ENCODE assay signal across 2 cellular contexts in the genomic region with DNA sequence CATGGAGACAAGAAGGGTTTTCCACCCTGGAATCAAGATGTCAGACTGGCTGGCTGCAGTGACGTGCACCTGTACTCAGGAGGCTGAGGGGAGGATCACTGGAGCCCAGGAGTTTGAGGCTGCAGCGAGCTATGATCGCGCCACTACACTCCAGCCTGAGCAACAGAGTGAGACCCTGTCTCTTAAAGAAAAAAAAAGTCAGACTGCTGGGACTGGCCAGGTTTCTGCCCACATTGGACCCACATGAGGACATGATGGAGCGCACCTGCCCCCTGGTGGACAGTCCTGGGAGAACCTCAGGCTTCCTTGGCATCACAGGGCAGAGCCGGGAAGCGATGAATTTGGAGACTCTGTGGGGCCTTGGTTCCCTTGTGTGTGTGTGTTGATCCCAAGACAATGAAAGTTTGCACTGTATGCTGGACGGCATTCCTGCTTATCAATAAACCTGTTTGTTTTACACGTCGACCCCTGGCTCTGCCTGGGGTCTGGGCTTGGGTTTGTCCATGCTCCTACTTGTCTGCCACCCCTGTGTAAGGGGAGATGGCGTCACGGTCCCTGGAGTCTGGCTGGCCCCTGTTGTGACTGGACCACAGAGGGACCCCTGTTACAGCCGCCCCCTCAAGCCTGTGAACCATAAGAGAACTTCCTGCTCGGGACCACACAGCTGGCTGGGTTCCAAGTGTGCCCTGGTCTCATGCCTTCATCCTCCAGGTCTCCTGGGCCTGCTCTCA.
TF ChIP-seq lines count a peak whose summit lies in the region.

No MANE protein-coding gene starts in this region.

TF ChIP-seq in HCT116, 20 proteins besides CTCF, POLR2A, EP300 and RAD21:
- no peak for TF ChIP-seq SIN3A (IDR thresholded peaks at IDR 0.05; ENCODE audit: low read depth)
- TF ChIP-seq JUND (IDR thresholded peaks at IDR 0.05) = no peak
- TF ChIP-seq FOSL1 (IDR thresholded peaks at IDR 0.05; ENCODE audit: low read depth) = no peak
- TF ChIP-seq, protein P1, sequence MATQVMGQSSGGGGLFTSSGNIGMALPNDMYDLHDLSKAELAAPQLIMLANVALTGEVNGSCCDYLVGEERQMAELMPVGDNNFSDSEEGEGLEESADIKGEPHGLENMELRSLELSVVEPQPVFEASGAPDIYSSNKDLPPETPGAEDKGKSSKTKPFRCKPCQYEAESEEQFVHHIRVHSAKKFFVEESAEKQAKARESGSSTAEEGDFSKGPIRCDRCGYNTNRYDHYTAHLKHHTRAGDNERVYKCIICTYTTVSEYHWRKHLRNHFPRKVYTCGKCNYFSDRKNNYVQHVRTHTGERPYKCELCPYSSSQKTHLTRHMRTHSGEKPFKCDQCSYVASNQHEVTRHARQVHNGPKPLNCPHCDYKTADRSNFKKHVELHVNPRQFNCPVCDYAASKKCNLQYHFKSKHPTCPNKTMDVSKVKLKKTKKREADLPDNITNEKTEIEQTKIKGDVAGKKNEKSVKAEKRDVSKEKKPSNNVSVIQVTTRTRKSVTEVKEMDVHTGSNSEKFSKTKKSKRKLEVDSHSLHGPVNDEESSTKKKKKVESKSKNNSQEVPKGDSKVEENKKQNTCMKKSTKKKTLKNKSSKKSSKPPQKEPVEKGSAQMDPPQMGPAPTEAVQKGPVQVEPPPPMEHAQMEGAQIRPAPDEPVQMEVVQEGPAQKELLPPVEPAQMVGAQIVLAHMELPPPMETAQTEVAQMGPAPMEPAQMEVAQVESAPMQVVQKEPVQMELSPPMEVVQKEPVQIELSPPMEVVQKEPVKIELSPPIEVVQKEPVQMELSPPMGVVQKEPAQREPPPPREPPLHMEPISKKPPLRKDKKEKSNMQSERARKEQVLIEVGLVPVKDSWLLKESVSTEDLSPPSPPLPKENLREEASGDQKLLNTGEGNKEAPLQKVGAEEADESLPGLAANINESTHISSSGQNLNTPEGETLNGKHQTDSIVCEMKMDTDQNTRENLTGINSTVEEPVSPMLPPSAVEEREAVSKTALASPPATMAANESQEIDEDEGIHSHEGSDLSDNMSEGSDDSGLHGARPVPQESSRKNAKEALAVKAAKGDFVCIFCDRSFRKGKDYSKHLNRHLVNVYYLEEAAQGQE (IDR thresholded peaks at IDR 0.05; ENCODE audit: low read depth) = no peak

TF ChIP-seq in HepG2, 621 proteins besides CTCF, POLR2A, EP300 and RAD21:
- no peak for TF ChIP-seq ZNF138 (CRISPR knock-in tag; IDR thresholded peaks at IDR 0.05; ENCODE audit: low read depth)
- TF ChIP-seq, protein P2, sequence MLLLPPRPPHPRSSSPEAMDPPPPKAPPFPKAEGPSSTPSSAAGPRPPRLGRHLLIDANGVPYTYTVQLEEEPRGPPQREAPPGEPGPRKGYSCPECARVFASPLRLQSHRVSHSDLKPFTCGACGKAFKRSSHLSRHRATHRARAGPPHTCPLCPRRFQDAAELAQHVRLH (CRISPR knock-in tag; IDR thresholded peaks at IDR 0.05; ENCODE audit: borderline replicate concordance, low read depth) = no peak
- peak; percentile 96 for TF ChIP-seq SMC3 (IDR thresholded peaks at IDR 0.05; ENCODE audit: low read length)
- TF ChIP-seq FOXC1 (CRISPR knock-in tag; IDR thresholded peaks at IDR 0.05; ENCODE audit: borderline replicate concordance) = 0 out of 2 replicates have a peak, but pooled peaks have one; percentile 22
- 0 out of 2 replicates have a peak, but pooled peaks have one; percentile 19 for TF ChIP-seq SMAD3 (CRISPR knock-in tag; IDR thresholded peaks at IDR 0.05)
- 0 out of 2 replicates have a peak, but pooled peaks have one; percentile 28 for TF ChIP-seq ZNF572 (CRISPR knock-in tag; IDR thresholded peaks at IDR 0.05)
- TF ChIP-seq MATR3 (CRISPR knock-in tag; IDR thresholded peaks at IDR 0.05) = no peak
- no peak for TF ChIP-seq TEAD2 (CRISPR knock-in tag; IDR thresholded peaks at IDR 0.05)
- no peak for TF ChIP-seq ZBTB3 (CRISPR knock-in tag; IDR thresholded peaks at IDR 0.05; ENCODE audit: borderline replicate concordance, low read depth)
- TF ChIP-seq, protein P3, sequence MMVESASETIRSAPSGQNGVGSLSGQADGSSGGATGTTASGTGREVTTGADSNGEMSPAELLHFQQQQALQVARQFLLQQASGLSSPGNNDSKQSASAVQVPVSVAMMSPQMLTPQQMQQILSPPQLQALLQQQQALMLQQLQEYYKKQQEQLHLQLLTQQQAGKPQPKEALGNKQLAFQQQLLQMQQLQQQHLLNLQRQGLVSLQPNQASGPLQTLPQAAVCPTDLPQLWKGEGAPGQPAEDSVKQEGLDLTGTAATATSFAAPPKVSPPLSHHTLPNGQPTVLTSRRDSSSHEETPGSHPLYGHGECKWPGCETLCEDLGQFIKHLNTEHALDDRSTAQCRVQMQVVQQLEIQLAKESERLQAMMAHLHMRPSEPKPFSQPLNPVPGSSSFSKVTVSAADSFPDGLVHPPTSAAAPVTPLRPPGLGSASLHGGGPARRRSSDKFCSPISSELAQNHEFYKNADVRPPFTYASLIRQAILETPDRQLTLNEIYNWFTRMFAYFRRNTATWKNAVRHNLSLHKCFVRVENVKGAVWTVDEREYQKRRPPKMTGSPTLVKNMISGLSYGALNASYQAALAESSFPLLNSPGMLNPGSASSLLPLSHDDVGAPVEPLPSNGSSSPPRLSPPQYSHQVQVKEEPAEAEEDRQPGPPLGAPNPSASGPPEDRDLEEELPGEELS (CRISPR knock-in tag; IDR thresholded peaks at IDR 0.05) = no peak
- TF ChIP-seq, protein P4, sequence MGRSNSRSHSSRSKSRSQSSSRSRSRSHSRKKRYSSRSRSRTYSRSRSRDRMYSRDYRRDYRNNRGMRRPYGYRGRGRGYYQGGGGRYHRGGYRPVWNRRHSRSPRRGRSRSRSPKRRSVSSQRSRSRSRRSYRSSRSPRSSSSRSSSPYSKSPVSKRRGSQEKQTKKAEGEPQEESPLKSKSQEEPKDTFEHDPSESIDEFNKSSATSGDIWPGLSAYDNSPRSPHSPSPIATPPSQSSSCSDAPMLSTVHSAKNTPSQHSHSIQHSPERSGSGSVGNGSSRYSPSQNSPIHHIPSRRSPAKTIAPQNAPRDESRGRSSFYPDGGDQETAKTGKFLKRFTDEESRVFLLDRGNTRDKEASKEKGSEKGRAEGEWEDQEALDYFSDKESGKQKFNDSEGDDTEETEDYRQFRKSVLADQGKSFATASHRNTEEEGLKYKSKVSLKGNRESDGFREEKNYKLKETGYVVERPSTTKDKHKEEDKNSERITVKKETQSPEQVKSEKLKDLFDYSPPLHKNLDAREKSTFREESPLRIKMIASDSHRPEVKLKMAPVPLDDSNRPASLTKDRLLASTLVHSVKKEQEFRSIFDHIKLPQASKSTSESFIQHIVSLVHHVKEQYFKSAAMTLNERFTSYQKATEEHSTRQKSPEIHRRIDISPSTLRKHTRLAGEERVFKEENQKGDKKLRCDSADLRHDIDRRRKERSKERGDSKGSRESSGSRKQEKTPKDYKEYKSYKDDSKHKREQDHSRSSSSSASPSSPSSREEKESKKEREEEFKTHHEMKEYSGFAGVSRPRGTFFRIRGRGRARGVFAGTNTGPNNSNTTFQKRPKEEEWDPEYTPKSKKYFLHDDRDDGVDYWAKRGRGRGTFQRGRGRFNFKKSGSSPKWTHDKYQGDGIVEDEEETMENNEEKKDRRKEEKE (IDR thresholded peaks at IDR 0.05) = no peak
- TF ChIP-seq, protein P5, sequence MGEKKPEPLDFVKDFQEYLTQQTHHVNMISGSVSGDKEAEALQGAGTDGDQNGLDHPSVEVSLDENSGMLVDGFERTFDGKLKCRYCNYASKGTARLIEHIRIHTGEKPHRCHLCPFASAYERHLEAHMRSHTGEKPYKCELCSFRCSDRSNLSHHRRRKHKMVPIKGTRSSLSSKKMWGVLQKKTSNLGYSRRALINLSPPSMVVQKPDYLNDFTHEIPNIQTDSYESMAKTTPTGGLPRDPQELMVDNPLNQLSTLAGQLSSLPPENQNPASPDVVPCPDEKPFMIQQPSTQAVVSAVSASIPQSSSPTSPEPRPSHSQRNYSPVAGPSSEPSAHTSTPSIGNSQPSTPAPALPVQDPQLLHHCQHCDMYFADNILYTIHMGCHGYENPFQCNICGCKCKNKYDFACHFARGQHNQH (CRISPR knock-in tag; IDR thresholded peaks at IDR 0.05) = no peak
- no peak for TF ChIP-seq ZNF724P (CRISPR knock-in tag; IDR thresholded peaks at IDR 0.05; ENCODE audit: borderline replicate concordance)
- TF ChIP-seq ZNF331 (CRISPR knock-in tag; IDR thresholded peaks at IDR 0.05) = no peak
- TF ChIP-seq SUZ12 (IDR thresholded peaks at IDR 0.05; ENCODE audit: low read depth, low read length) = no peak
- TF ChIP-seq ZBTB38 (CRISPR knock-in tag; IDR thresholded peaks at IDR 0.05) = no peak
- TF ChIP-seq ZNF605 (CRISPR knock-in tag; IDR thresholded peaks at IDR 0.05) = no peak
- peak; percentile 28; the same call in 1 of the 2 replicates for TF ChIP-seq ZNF501 (CRISPR knock-in tag; IDR thresholded peaks at IDR 0.05)
- TF ChIP-seq ZMYM4 (CRISPR knock-in tag; IDR thresholded peaks at IDR 0.05) = no peak
- no peak for TF ChIP-seq GPN1 (CRISPR knock-in tag; IDR thresholded peaks at IDR 0.05; ENCODE audit: borderline replicate concordance)
- no peak for TF ChIP-seq SRF (IDR thresholded peaks at IDR 0.05; ENCODE audit: low read depth, low read length)
- TF ChIP-seq KLF16 (CRISPR knock-in tag; IDR thresholded peaks at IDR 0.05) = 0 out of 4 replicates have a peak, but pooled peaks of 1 of the 2 experiments have one; percentile 19
- no peak for TF ChIP-seq ZNF484 (CRISPR knock-in tag; IDR thresholded peaks at IDR 0.05; ENCODE audit: borderline replicate concordance, low read depth)
- TF ChIP-seq CBFB (CRISPR knock-in tag; IDR thresholded peaks at IDR 0.05) = no peak
- peak; percentile 41 for TF ChIP-seq XRCC5 (optimal IDR thresholded peaks at IDR 0.05; ENCODE audit: low read length)
- TF ChIP-seq SPEN (CRISPR knock-in tag; IDR thresholded peaks at IDR 0.05; ENCODE audit: low read depth) = no peak
- no peak for TF ChIP-seq ZNF563 (CRISPR knock-in tag; IDR thresholded peaks at IDR 0.05)
- TF ChIP-seq NR2F6 (IDR thresholded peaks at IDR 0.05) = no peak
- peak; percentile 9; the same call in 1 of the 2 replicates for TF ChIP-seq NR2F6 (CRISPR knock-in tag; IDR thresholded peaks at IDR 0.05)
- TF ChIP-seq, protein P6, sequence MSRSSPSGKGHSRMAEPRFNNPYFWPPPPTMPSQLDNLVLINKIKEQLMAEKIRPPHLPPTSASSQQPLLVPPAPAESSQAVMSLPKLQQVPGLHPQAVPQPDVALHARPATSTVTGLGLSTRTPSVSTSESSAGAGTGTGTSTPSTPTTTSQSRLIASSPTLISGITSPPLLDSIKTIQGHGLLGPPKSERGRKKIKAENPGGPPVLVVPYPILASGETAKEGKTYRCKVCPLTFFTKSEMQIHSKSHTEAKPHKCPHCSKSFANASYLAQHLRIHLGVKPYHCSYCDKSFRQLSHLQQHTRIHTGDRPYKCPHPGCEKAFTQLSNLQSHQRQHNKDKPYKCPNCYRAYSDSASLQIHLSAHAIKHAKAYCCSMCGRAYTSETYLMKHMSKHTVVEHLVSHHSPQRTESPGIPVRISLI (CRISPR knock-in tag; IDR thresholded peaks at IDR 0.05; ENCODE audit: borderline replicate concordance) = peak; percentile 62; the same call in 1 of the 2 replicates
- TF ChIP-seq STAG1 (CRISPR knock-in tag; IDR thresholded peaks at IDR 0.05) = peak; percentile 99
- no peak for TF ChIP-seq ZNF136 (CRISPR knock-in tag; IDR thresholded peaks at IDR 0.05; ENCODE audit: low read depth)
- 0 out of 2 replicates have a peak, but pooled peaks have one; percentile 17 for TF ChIP-seq SALL1 (CRISPR knock-in tag; IDR thresholded peaks at IDR 0.05)
- TF ChIP-seq, protein P7, sequence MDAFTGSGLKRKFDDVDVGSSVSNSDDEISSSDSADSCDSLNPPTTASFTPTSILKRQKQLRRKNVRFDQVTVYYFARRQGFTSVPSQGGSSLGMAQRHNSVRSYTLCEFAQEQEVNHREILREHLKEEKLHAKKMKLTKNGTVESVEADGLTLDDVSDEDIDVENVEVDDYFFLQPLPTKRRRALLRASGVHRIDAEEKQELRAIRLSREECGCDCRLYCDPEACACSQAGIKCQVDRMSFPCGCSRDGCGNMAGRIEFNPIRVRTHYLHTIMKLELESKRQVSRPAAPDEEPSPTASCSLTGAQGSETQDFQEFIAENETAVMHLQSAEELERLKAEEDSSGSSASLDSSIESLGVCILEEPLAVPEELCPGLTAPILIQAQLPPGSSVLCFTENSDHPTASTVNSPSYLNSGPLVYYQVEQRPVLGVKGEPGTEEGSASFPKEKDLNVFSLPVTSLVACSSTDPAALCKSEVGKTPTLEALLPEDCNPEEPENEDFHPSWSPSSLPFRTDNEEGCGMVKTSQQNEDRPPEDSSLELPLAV (CRISPR knock-in tag; conservative IDR thresholded peaks at IDR 0.05; ENCODE audit: low read depth) = no peak
- TF ChIP-seq, protein P8, sequence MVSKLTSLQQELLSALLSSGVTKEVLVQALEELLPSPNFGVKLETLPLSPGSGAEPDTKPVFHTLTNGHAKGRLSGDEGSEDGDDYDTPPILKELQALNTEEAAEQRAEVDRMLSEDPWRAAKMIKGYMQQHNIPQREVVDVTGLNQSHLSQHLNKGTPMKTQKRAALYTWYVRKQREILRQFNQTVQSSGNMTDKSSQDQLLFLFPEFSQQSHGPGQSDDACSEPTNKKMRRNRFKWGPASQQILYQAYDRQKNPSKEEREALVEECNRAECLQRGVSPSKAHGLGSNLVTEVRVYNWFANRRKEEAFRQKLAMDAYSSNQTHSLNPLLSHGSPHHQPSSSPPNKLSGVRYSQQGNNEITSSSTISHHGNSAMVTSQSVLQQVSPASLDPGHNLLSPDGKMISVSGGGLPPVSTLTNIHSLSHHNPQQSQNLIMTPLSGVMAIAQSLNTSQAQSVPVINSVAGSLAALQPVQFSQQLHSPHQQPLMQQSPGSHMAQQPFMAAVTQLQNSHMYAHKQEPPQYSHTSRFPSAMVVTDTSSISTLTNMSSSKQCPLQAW (CRISPR knock-in tag; IDR thresholded peaks at IDR 0.05) = peak; percentile 38; the same call in 1 of the 2 replicates
- TF ChIP-seq, protein P9, sequence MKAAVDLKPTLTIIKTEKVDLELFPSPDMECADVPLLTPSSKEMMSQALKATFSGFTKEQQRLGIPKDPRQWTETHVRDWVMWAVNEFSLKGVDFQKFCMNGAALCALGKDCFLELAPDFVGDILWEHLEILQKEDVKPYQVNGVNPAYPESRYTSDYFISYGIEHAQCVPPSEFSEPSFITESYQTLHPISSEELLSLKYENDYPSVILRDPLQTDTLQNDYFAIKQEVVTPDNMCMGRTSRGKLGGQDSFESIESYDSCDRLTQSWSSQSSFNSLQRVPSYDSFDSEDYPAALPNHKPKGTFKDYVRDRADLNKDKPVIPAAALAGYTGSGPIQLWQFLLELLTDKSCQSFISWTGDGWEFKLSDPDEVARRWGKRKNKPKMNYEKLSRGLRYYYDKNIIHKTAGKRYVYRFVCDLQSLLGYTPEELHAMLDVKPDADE (CRISPR knock-in tag; IDR thresholded peaks at IDR 0.05) = no peak
- TF ChIP-seq KDM5B (CRISPR knock-in tag; IDR thresholded peaks at IDR 0.05; ENCODE audit: borderline replicate concordance) = 0 out of 2 replicates have a peak, but pooled peaks have one; percentile 37
- TF ChIP-seq ERF (CRISPR knock-in tag; IDR thresholded peaks at IDR 0.05) = 0 out of 2 replicates have a peak, but pooled peaks have one; percentile 20
- no peak for TF ChIP-seq NCOA2 (CRISPR knock-in tag; IDR thresholded peaks at IDR 0.05)
- TF ChIP-seq NR1H2 (CRISPR knock-in tag; IDR thresholded peaks at IDR 0.05; ENCODE audit: borderline replicate concordance, low read depth) = no peak
- no peak for TF ChIP-seq ZNF562 (CRISPR knock-in tag; IDR thresholded peaks at IDR 0.05; ENCODE audit: borderline replicate concordance)
